Comparison of ENCODE assay signal across 14 cellular contexts in genomic region chr12:46770501-46771183, GRCh38. TPM values are rescaled to one million over a fixed set of nuclear protein-coding genes. Genes with fewer than 3 reads are reported as not detected.
DNase-seq lines count a peak whose midpoint lies in the region; ATAC-seq, FAIRE-seq and TF ChIP-seq lines count a peak whose summit lies in the region.
"Had no signal": no experiment of that assay in that cellular context is flagged by ENCODE, and none has a peak within 500 bp of the region (broad histone marks: within the 10 kb centered on the region; RNA-seq: fewer than 3 reads in every experiment).

No MANE protein-coding gene starts in this region.

- TF ChIP-seq POLR2A in breast epithelium (IDR thresholded peaks at IDR 0.05), result no peak
- no peak for TF ChIP-seq POLR2A in HepG2 (IDR thresholded peaks at IDR 0.05; ENCODE audit: insufficient read depth in 1 of 2, low read depth in 2 of 2, low read length in 2 of 2)

- no peaks in the 10 kb centered on the region for H4K20me1 ChIP-seq in HepG2 (ENCODE audit: insufficient read depth, low read length)

- intact Hi-C loops in MCF 10A (cut with micrococcal nuclease), result no loop called here
- intact Hi-C loops in breast epithelium (cut with DNase I; ENCODE audit: low total_unique reads), result no loop called here
- intact Hi-C loops in HepG2 (cut with micrococcal nuclease; ENCODE audit: unreplicated experiment), result loop anchor here (10.0 kb wide), 1 partner anchor 54 kb away; the partner anchor contains the start of gene SLC38A4
- intact Hi-C loops in upper lobe of right lung (cut with DNase I), result no loop called here

- no peaks in the 10 kb centered on the region for H3K27me3 ChIP-seq in breast epithelium
- H3K27me3 ChIP-seq in HepG2 (ENCODE audit: control insufficient read depth in 1 of 2, insufficient read depth in 2 of 2, low read length in 2 of 2), result no peaks in the 10 kb centered on the region
- H3K27me3 ChIP-seq in upper lobe of right lung, result no peaks in the 10 kb centered on the region
- H3K27me3 ChIP-seq: tibial artery had no signal

- TF ChIP-seq EP300 in HepG2 (IDR thresholded peaks at IDR 0.05; ENCODE audit: low read depth in 2 of 2, low read length in 2 of 2) (peak in 1 of 2 experiments; percentile 75; a peak in 2 of 4 replicates), HepG2 (CRISPR knock-in tag; IDR thresholded peaks at IDR 0.05; ENCODE audit: borderline replicate concordance) (no peak)

- in situ Hi-C loops in HepG2 (cut with HindIII; ENCODE audit: extremely low pct_ligation_motif_present, low pct_unique_long_range_greater_than_20kb), result loop anchor here (10.0 kb wide), 1 partner anchor 164 kb away; no protein-coding TSS in a partner anchor

- no peaks in the 10 kb centered on the region for H3K9me3 ChIP-seq in breast epithelium
- no peaks in the 10 kb centered on the region for H3K9me3 ChIP-seq in HepG2 (ENCODE audit: low read length)
- H3K9me3 ChIP-seq in upper lobe of right lung, result no peaks in the 10 kb centered on the region
- H3K9me3 ChIP-seq: tibial artery had no signal

- FAIRE-seq in HepG2 (lab: Jason Lieb, UNC), result peak; percentile 77

- 6% methylated on average over 3 of the region's 3 CpGs for WGBS in HepG2 (ENCODE audit: low lambda C conversion rate)

- BruUV-seq in MCF 10A (replicated peaks; lab: Mats Ljungman, UMichigan) (no TSS peak), HepG2 (replicated peaks; lab: Mats Ljungman, UMichigan) (no TSS peak)

- no peak overlapping the region for H2AFZ ChIP-seq in HepG2 (ENCODE audit: low read length)

- H3K27ac Mint-ChIP-seq in MCF 10A (ENCODE audit: low read depth, unreplicated experiment), result peak overlapping the region; percentile 92
- H3K27ac Mint-ChIP-seq: natural killer cell had no signal

- POLR2A ChIA-PET in MCF 10A (lab: Yijun Ruan, JAX), result interaction anchor here (0.6 to 1.1 kb wide), 2 partner anchors 49 to 502 kb away, joined by 3 to 4 read pairs; partner anchors contain the start of gene SLC38A1
- POLR2A ChIA-PET in HepG2 (lab: Yijun Ruan, JAX), result interaction anchor here (1.1 to 1.3 kb wide), 3 partner anchors 9 to 779 kb away, joined by 3 to 6 read pairs (median 4); no protein-coding TSS in a partner anchor

- ATAC-seq in HepG2 (peak; percentile 94), upper lobe of right lung (peak; percentile 48), GM18520 (IDR thresholded peaks at IDR 0.05; ENCODE audit: unreplicated experiment) (no peak)
- ATAC-seq: natural killer cell had no signal

- H3K4me1 Mint-ChIP-seq in MCF 10A (ENCODE audit: insufficient read depth, unreplicated experiment), result peaks cover 41% of the 10 kb centered on the region
- H3K4me1 Mint-ChIP-seq: natural killer cell had no signal

- TF ChIP-seq RAD21 in HepG2 (CRISPR knock-in tag; IDR thresholded peaks at IDR 0.05), result no peak

- no peak overlapping the region for H3K9ac ChIP-seq in HepG2 (ENCODE audit: insufficient read depth, low read depth, low read length)

- TF ChIP-seq CTCF in MCF 10A (IDR thresholded peaks at IDR 0.05; ENCODE audit: unreplicated experiment), result no peak
- TF ChIP-seq CTCF in breast epithelium (IDR thresholded peaks at IDR 0.05), result no peak
- no peak for TF ChIP-seq CTCF in cardiac fibroblast (IDR thresholded peaks at IDR 0.05; ENCODE audit: low read depth, low read length)
- no peak for TF ChIP-seq CTCF in HepG2 (CRISPR knock-in tag; IDR thresholded peaks at IDR 0.05)
- TF ChIP-seq CTCF in upper lobe of right lung (IDR thresholded peaks at IDR 0.05), result no peak

- no peaks in the 10 kb centered on the region for H3K9me3 Mint-ChIP-seq in MCF 10A (ENCODE audit: unreplicated experiment)
- H3K9me3 Mint-ChIP-seq: natural killer cell had no signal

- H3K36me3 Mint-ChIP-seq in MCF 10A (ENCODE audit: insufficient read depth, unreplicated experiment), result no peaks in the 10 kb centered on the region
- H3K36me3 Mint-ChIP-seq: natural killer cell had no signal

- no peaks in the 10 kb centered on the region for H3K27me3 Mint-ChIP-seq in MCF 10A (ENCODE audit: insufficient read depth, unreplicated experiment)

- H3K79me2 ChIP-seq in HepG2 (ENCODE audit: insufficient read depth, low read length), result no peaks in the 10 kb centered on the region

- H3K4me2 ChIP-seq in HepG2 (ENCODE audit: low read depth, low read length), result peak overlapping the region; percentile 64

- H3K27ac ChIP-seq in breast epithelium (peak overlapping the region in 1 of 2 donors; percentile 9), HepG2 (ENCODE audit: extremely low read length, insufficient read depth, low read length) (peak overlapping the region; percentile 64), upper lobe of right lung (no peak overlapping the region)
- H3K27ac ChIP-seq: tibial artery had no signal

- no peak overlapping the region for H3K4me3 ChIP-seq in breast epithelium
- H3K4me3 ChIP-seq in cardiac fibroblast (replicated peaks in 1 of 2; ENCODE audit: low read depth in 2 of 2, low read length in 2 of 2), result no peak overlapping the region
- H3K4me3 ChIP-seq in HepG2 (replicated peaks in 1 of 3; ENCODE audit: insufficient read depth in 1 of 3, low read depth in 2 of 3, low read length in 3 of 3), result no peak overlapping the region; a peak in 1 of 6 replicates
- no peak overlapping the region for H3K4me3 ChIP-seq in upper lobe of right lung
- H3K4me3 ChIP-seq: tibial artery had no signal

- DNase-seq in MCF 10A (ENCODE audit: unreplicated experiment), result peak; percentile 20
- DNase-seq in breast epithelium (ENCODE audit: low spot score in 2 of 2), result no peak
- peak; percentile 43 to 48 for DNase-seq in cardiac fibroblast (ENCODE audit: low read depth in 2 of 2)
- DNase-seq in HepG2 (ENCODE audit: low spot score), result peak; percentile 78
- no peak for DNase-seq in upper lobe of right lung
- no peak for DNase-seq in activated CD4-positive, alpha-beta T cell treated with anti-CD3 and anti-CD28 coated beads, Interleukin-2, amount 50 U/mL, for 48 hours
- no peak for DNase-seq in hippocampal formation (lab: John Stamatoyannopoulos, UW)
- DNase-seq: activated CD8-positive, alpha-beta memory T cell treated with anti-CD3 and anti-CD28 coated beads for 24 hours; GF-D8; natural killer cell; tibial artery had no signal

- H3K4me3 Mint-ChIP-seq in MCF 10A (ENCODE audit: unreplicated experiment), result no peak overlapping the region
- H3K4me3 Mint-ChIP-seq: natural killer cell had no signal

- no peaks in the 10 kb centered on the region for H3K4me1 ChIP-seq in breast epithelium
- peaks cover 59% of the 10 kb centered on the region for H3K4me1 ChIP-seq in HepG2 (ENCODE audit: insufficient read depth, low read length)
- H3K4me1 ChIP-seq in upper lobe of right lung, result peaks cover 5% of the 10 kb centered on the region

- CTCF ChIA-PET in MCF 10A (lab: Yijun Ruan, JAX), result interaction anchor here (1.0 kb wide), 1 partner anchor 68 kb away, joined by 3 read pairs; no protein-coding TSS in a partner anchor
- CTCF ChIA-PET in HepG2 (lab: Yijun Ruan, JAX; ENCODE audit: low intra/inter-chr PET ratio, low total read pairs), result no interaction called here

- H3K36me3 ChIP-seq in breast epithelium, result no peaks in the 10 kb centered on the region
- H3K36me3 ChIP-seq in HepG2 (replicated peaks in 1 of 2; ENCODE audit: control insufficient read depth in 1 of 2, insufficient read depth in 2 of 2, low read length in 2 of 2), result no peaks in the 10 kb centered on the region
- no peaks in the 10 kb centered on the region for H3K36me3 ChIP-seq in upper lobe of right lung
- H3K36me3 ChIP-seq: tibial artery had no signal

TF ChIP-seq in HepG2, 621 proteins besides CTCF, POLR2A, EP300 and RAD21 (continues in another document):
- peak; percentile 70 for TF ChIP-seq HDAC2 (CRISPR knock-in tag; IDR thresholded peaks at IDR 0.05)
- peak; percentile 37; the same call in 1 of the 2 replicates for TF ChIP-seq RARA (CRISPR knock-in tag; IDR thresholded peaks at IDR 0.05)
- TF ChIP-seq PHB2 (IDR thresholded peaks at IDR 0.05; ENCODE audit: partially characterized antibody), result no peak
- peak; percentile 72 for TF ChIP-seq FOXP4 (CRISPR knock-in tag; IDR thresholded peaks at IDR 0.05)

RNA-seq across cellular contexts. Expression of gene SLC38A4, which starts 55.2 kb away (rescaled TPM):
- total RNA-seq in MCF 10A (2022), result 0.12 TPM in 1 of 2 replicates, not detected in the other
- under 1 TPM in 2 of 3 donors, not detected in 1; 0.15 to 0.33 TPM for total RNA-seq in breast epithelium
- total RNA-seq in HepG2 (2016; rRNA removed; fragmentation: Illumina TruSeq; extraction: Trizol), result 2.8 and 3.5 TPM in 2 replicates
- total RNA-seq in HepG2 (2016; cell fraction: cytosol; rRNA removed; fragmentation: Illumina TruSeq; extraction: Trizol; ENCODE audit: low read depth), result 0.61 and 0.62 TPM in 2 replicates
- 3.2 TPM in 2 replicates for total RNA-seq in HepG2 (2016; cell fraction: insoluble cytoplasmic fraction; rRNA removed; fragmentation: Illumina TruSeq; extraction: Trizol)
- 2.4 and 2.6 TPM in 2 replicates for total RNA-seq in HepG2 (2016; cell fraction: membrane; rRNA removed; fragmentation: Illumina TruSeq; extraction: Trizol)
- total RNA-seq in HepG2 (2016; cell fraction: nucleus; rRNA removed; fragmentation: Illumina TruSeq; extraction: Trizol), result 2.5 and 2.9 TPM in 2 replicates
- polyA plus RNA-seq in HepG2 (2011; rRNA removed), result 5.0 and 5.2 TPM in 2 replicates
- polyA plus RNA-seq in HepG2 (2011; cell fraction: cytosol; rRNA removed), result 2.2 and 5.0 TPM in 2 replicates
- polyA plus RNA-seq in HepG2 (2011; cell fraction: nucleus; rRNA removed), result 3.0 and 5.8 TPM in 2 replicates
- 17.1 and 20.4 TPM in 2 replicates for polyA plus RNA-seq in HepG2 (2012)
- polyA plus RNA-seq in HepG2 (2016; cell fraction: cytosol; fragmentation: Illumina TruSeq; extraction: Trizol; ENCODE audit: low read depth), result 0.35 TPM in 2 replicates
- polyA plus RNA-seq in HepG2 (2016; cell fraction: insoluble cytoplasmic fraction; fragmentation: Illumina TruSeq; extraction: Trizol; ENCODE audit: low read depth), result 2.7 and 3.2 TPM in 2 replicates
- polyA plus RNA-seq in HepG2 (2016; cell fraction: membrane; fragmentation: Illumina TruSeq; extraction: Trizol; ENCODE audit: low read depth), result 1.3 and 1.4 TPM in 2 replicates
- 3.6 and 3.8 TPM in 2 replicates for polyA plus RNA-seq in HepG2 (2016; cell fraction: nucleus; fragmentation: Illumina TruSeq; extraction: Trizol; ENCODE audit: insufficient read depth, low read depth)
- polyA minus RNA-seq in HepG2 (2011; rRNA and poly(A)+ RNA removed; ENCODE audit: low replicate concordance), result 5.5 TPM in 1 of 2 replicates, not detected in the other
- polyA minus RNA-seq in HepG2 (2011; cell fraction: cytosol; rRNA and poly(A)+ RNA removed), result 3.0 and 5.9 TPM in 2 replicates
- polyA minus RNA-seq in HepG2 (2011; cell fraction: nucleus; rRNA and poly(A)+ RNA removed), result 3.0 and 6.1 TPM in 2 replicates
- 1.9 TPM for total RNA-seq in upper lobe of right lung
- total RNA-seq: glomerular endothelial cell, HT1080, natural killer cell had no signal

Comparison
In these comparisons a context has a peak if more than half of its experiments do, and no peak if none do; other contexts are left out.
1. DNase-seq: peak in MCF 10A (single experiment), cardiac fibroblast (2 of 2) and HepG2 (single experiment); none in breast epithelium (0 of 2), upper lobe of right lung (single experiment), activated CD4-positive, alpha-beta T cell treated with anti-CD3 and anti-CD28 coated beads, Interleukin-2, amount 50 U/mL, for 48 hours (0 of 2) and hippocampal formation (0 of 2).